Comparison of ENCODE assay signal across 19 cellular contexts in the genomic region with DNA sequence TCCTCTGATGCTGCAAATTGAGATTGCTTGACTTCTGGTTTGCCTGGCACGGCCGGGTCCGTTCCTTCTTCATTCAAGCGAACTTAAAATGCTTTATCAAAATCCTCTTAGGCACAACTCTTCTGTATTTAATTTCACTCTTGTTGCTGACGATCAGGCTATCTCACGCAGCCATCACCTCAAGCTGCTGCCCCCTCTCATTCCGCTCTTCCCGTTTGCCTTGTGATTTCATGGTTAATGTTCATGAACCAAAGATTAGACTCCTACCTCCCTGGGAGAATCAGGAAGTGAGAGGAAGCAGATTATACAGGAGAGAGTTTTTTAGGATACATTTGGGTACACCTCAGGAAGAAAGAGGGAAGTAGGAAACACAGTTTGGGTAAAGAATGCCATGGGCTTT. TPM values are rescaled to one million over a fixed set of nuclear protein-coding genes. Genes with fewer than 3 reads are reported as not detected.
"Had no signal": no experiment of that assay in that cellular context is flagged by ENCODE, and none has a peak within 500 bp of the region (broad histone marks: within the 10 kb centered on the region; RNA-seq: fewer than 3 reads in every experiment).

No MANE protein-coding gene starts in this region.

- H3K9me3 Mint-ChIP-seq: activated naive CD8-positive, alpha-beta T cell treated with anti-CD3 and anti-CD28 coated beads for 36 hours; neural progenitor cell; stimulated activated effector memory CD8-positive, alpha-beta T cell treated with anti-CD3 and anti-CD28 coated beads, Interleukin-12 subunit alpha, Interleukin-12 subunit beta, amount 100 ng/mL, for 72 hours had no signal

- H3K27ac Mint-ChIP-seq: activated naive CD8-positive, alpha-beta T cell treated with anti-CD3 and anti-CD28 coated beads for 36 hours; neural progenitor cell; stimulated activated effector memory CD8-positive, alpha-beta T cell treated with anti-CD3 and anti-CD28 coated beads, Interleukin-12 subunit alpha, Interleukin-12 subunit beta, amount 100 ng/mL, for 72 hours had no signal

- H3K27me3 ChIP-seq: colonic mucosa, neural progenitor cell, ovary, SJSA1 had no signal

- H3K4me3 ChIP-seq: colonic mucosa, neural progenitor cell, ovary, SJSA1 had no signal

- H3K27me3 Mint-ChIP-seq: activated naive CD8-positive, alpha-beta T cell treated with anti-CD3 and anti-CD28 coated beads for 36 hours had no signal

- H3K4me1 Mint-ChIP-seq: activated naive CD8-positive, alpha-beta T cell treated with anti-CD3 and anti-CD28 coated beads for 36 hours; stimulated activated effector memory CD8-positive, alpha-beta T cell treated with anti-CD3 and anti-CD28 coated beads, Interleukin-12 subunit alpha, Interleukin-12 subunit beta, amount 100 ng/mL, for 72 hours had no signal

- H3K36me3 ChIP-seq: colonic mucosa, ovary had no signal

- H3K27ac ChIP-seq: epithelial cell of prostate, neural progenitor cell, ovary, SJSA1 had no signal

- H3K9me3 ChIP-seq: colonic mucosa, ovary, SJSA1 had no signal

- ATAC-seq: stimulated activated effector memory CD8-positive, alpha-beta T cell treated with anti-CD3 and anti-CD28 coated beads, Interleukin-12 subunit alpha, Interleukin-12 subunit beta, amount 100 ng/mL, for 72 hours had no signal

- H3K4me3 Mint-ChIP-seq: activated naive CD8-positive, alpha-beta T cell treated with anti-CD3 and anti-CD28 coated beads for 36 hours; neural progenitor cell; stimulated activated effector memory CD8-positive, alpha-beta T cell treated with anti-CD3 and anti-CD28 coated beads, Interleukin-12 subunit alpha, Interleukin-12 subunit beta, amount 100 ng/mL, for 72 hours had no signal

- DNase-seq: activated CD4-positive, alpha-beta T cell treated with anti-CD3 and anti-CD28 coated beads, Interleukin-2, amount 50 U/mL, for 48 hours; activated CD4-positive, CD25-positive, alpha-beta regulatory T cell treated with anti-CD3 and anti-CD28 coated beads, Interleukin-2, amount 50 U/mL, for 72 hours; activated gamma-delta T cell; activated naive CD8-positive, alpha-beta T cell treated with anti-CD3 and anti-CD28 coated beads for 36 hours; activated T-cell treated with anti-CD3 and anti-CD28 coated beads, Interleukin-2, amount 50 U/mL, for 48 hours; colonic mucosa; effector CD8-positive, alpha-beta T cell; glutamatergic neuron; retina; small intestine; SW 1271 had no signal

- H3K4me1 ChIP-seq: colonic mucosa, SJSA1 had no signal

RNA-seq across cellular contexts. Expression of a gene that starts 22.6 kb away (rescaled TPM):
- total RNA-seq: activated naive CD8-positive, alpha-beta T cell treated with anti-CD3 and anti-CD28 coated beads for 36 hours; myocyte; ovary; SJSA1; ureter had no signal
- polyA plus RNA-seq: liver, ovary had no signal
